5 cellular contexts compared by ENCODE assay signal in genomic region chr2:102168026-102168425, GRCh38. TPM values are rescaled to one million over a fixed set of nuclear protein-coding genes. Genes with fewer than 3 reads are reported as not detected.
"Had no signal": no experiment of that assay in that cellular context is flagged by ENCODE, and none has a peak within 500 bp of the region (broad histone marks: within the 10 kb centered on the region; RNA-seq: fewer than 3 reads in every experiment).

No MANE protein-coding gene starts in this region.

- H3K4me3 Mint-ChIP-seq: GM23338, H9, IgD-negative memory B cell had no signal

- ATAC-seq: GM23338 had no signal

- DNase-seq: H9, HCEC 1CT had no signal

- H3K9me3 Mint-ChIP-seq: GM23338, H9, IgD-negative memory B cell had no signal

- H3K27ac Mint-ChIP-seq: GM23338, H9, IgD-negative memory B cell had no signal

RNA-seq across cellular contexts. Expression of gene IL1RL2, which starts 18.8 kb away (rescaled TPM):
- total RNA-seq: GM23338, H1, H9 had no signal
